17 cellular contexts compared by ENCODE assay signal in genomic region chr1:25484096-25484495, GRCh38. TPM values are rescaled to one million over a fixed set of nuclear protein-coding genes. Genes with fewer than 3 reads are reported as not detected.
DNase-seq lines count a peak whose midpoint lies in the region; ATAC-seq, FAIRE-seq and TF ChIP-seq lines count a peak whose summit lies in the region.
"Had no signal": no experiment of that assay in that cellular context is flagged by ENCODE, and none has a peak within 500 bp of the region (broad histone marks: within the 10 kb centered on the region; RNA-seq: fewer than 3 reads in every experiment).

No MANE protein-coding gene starts in this region.

- DNase-seq in NCI-H510A treated with DMSO at 0.1 percent for 48 hours (lab: John Stamatoyannopoulos, UW) (peak; percentile 35), NCI-H510A (lab: John Stamatoyannopoulos, UW) (no peak), dorsolateral prefrontal cortex (peak in 7 of 10 donors; percentile 18 to 78 (median 46)), medulla oblongata (ENCODE audit: extremely low spot score) (peak; percentile 23), uterus (peak; percentile 51 to 57), kidney glomerular epithelial cell (lab: John Stamatoyannopoulos, UW) (no peak), GM12891 (ENCODE audit: insufficient read length, low spot score) (no peak)
- DNase-seq: activated B cell treated with CpG ODN at 0.5 μM for 24 hours; activated effector memory CD4-positive, alpha-beta T cell treated with anti-CD3 and anti-CD28 coated beads, Interleukin-2, amount 50 U/mL, for 16 hours; effector CD4-positive, alpha-beta T cell; NCI-H446; SW 1271 had no signal

- no peaks in the 10 kb centered on the region for H3K4me1 ChIP-seq in uterus
- H3K4me1 ChIP-seq: A549 had no signal

- intact Hi-C loops in dorsolateral prefrontal cortex (cut with DNase I), result no loop called here
- intact Hi-C loops in uterus (cut with DNase I; ENCODE audit: low total_unique reads), result no loop called here

- TF ChIP-seq CTCF in dorsolateral prefrontal cortex (IDR thresholded peaks at IDR 0.05 in 54 of 56, conservative IDR thresholded peaks at IDR 0.05 in 2 of 56; ENCODE audit: low read depth in 1 of 56, partially characterized antibody in 56 of 56) (no peak), uterus (IDR thresholded peaks at IDR 0.05) (no peak)

- no peak for ATAC-seq in GM18907 (IDR thresholded peaks at IDR 0.05; ENCODE audit: unreplicated experiment)
- ATAC-seq: A549 had no signal

- no peak for TF ChIP-seq POLR2A in uterus (IDR thresholded peaks at IDR 0.05)
- no peak for TF ChIP-seq POLR2A in GM12891 (IDR thresholded peaks at IDR 0.05; ENCODE audit: low read depth, low read length)

- no peak for FAIRE-seq in GM12891 (lab: Jason Lieb, UNC)
- FAIRE-seq: A549, astrocyte had no signal

- H3K36me3 ChIP-seq in uterus, result no peaks in the 10 kb centered on the region

- peak overlapping the region in 17 of 59 donors; percentile 8 to 69 (median 39) for H3K27ac ChIP-seq in dorsolateral prefrontal cortex
- no peak overlapping the region for H3K27ac ChIP-seq in uterus
- H3K27ac ChIP-seq: A549, parathyroid adenoma, tibial nerve had no signal

- peak overlapping the region in 7 of 59 donors; percentile 4 to 17 (median 9) for H3K4me3 ChIP-seq in dorsolateral prefrontal cortex
- no peak overlapping the region for H3K4me3 ChIP-seq in uterus
- H3K4me3 ChIP-seq: A549, tibial nerve had no signal

- no peaks in the 10 kb centered on the region for H3K9me3 ChIP-seq in uterus
- H3K9me3 ChIP-seq: A549, tibial nerve had no signal

- no peaks in the 10 kb centered on the region for H3K27me3 ChIP-seq in dorsolateral prefrontal cortex
- H3K27me3 ChIP-seq in uterus, result no peaks in the 10 kb centered on the region
- H3K27me3 ChIP-seq: tibial nerve had no signal

TF ChIP-seq in GM12891, 5 proteins besides CTCF, POLR2A, EP300 and RAD21:
- TF ChIP-seq POU2F2 (IDR thresholded peaks at IDR 0.05; ENCODE audit: low read depth, low read length) (no peak), PAX5 (IDR thresholded peaks at IDR 0.05; ENCODE audit: insufficient read depth, low read length, severe bottlenecking) (no peak), SPI1 (IDR thresholded peaks at IDR 0.05; ENCODE audit: low read depth, low read length) (no peak), TAF1 (IDR thresholded peaks at IDR 0.05; ENCODE audit: low read depth, low read length) (no peak), POLR2AphosphoS5 (IDR thresholded peaks at IDR 0.05; ENCODE audit: low read depth, low read length) (no peak)
TF ChIP-seq in GM12891: peak in this region for 0.

RNA-seq across cellular contexts. Expression of gene MACO1, which starts 53.4 kb away (rescaled TPM):
- total RNA-seq in dorsolateral prefrontal cortex, result 10 to 100 TPM; 18.5 to 37.8 (median 29.8) TPM
- 10 to 100 TPM; 15.4 to 26.8 (median 20.2) TPM for total RNA-seq in uterus
- polyA plus RNA-seq in GM12891 (2012; ENCODE audit: low read depth, missing spikeins), result 6.4 TPM

RNA-seq across cellular contexts. Expression of gene LDLRAP1, which starts 59.3 kb away (rescaled TPM):
- total RNA-seq in dorsolateral prefrontal cortex (10 to 100 TPM in 112 of 120 experiments, 1 to 10 TPM in 8; 6.1 to 62.3 (median 19.3) TPM), uterus (10 to 100 TPM in 1 of 4 donors, 1 to 10 TPM in 3; 1.2 to 26.6 (median 7.7) TPM)
- 8.4 TPM for polyA plus RNA-seq in GM12891 (2012; ENCODE audit: low read depth, missing spikeins)

Comparison
In these comparisons a context has a peak if more than half of its experiments do, and no peak if none do; other contexts are left out.
1. DNase-seq: peak in NCI-H510A treated with DMSO at 0.1 percent for 48 hours (single experiment), dorsolateral prefrontal cortex (7 of 10), medulla oblongata (single experiment) and uterus (2 of 2); none in NCI-H510A (single experiment), kidney glomerular epithelial cell (single experiment) and GM12891 (single experiment).